In genomic region chrX:132463411-132463810, GRCh38 we compare ENCODE assay signal across 8 cellular contexts. TPM values are rescaled to one million over a fixed set of nuclear protein-coding genes. Genes with fewer than 3 reads are reported as not detected.
DNase-seq lines count a peak whose midpoint lies in the region; ATAC-seq, FAIRE-seq and TF ChIP-seq lines count a peak whose summit lies in the region.

No MANE protein-coding gene starts in this region.

- H3K36me3 ChIP-seq in heart left ventricle (no peaks in the 10 kb centered on the region), OCI-LY1 (ENCODE audit: insufficient read depth, low read length) (no peaks in the 10 kb centered on the region), endothelial cell of umbilical vein (ENCODE audit: control insufficient read depth in 2 of 2, extremely low read depth in 1 of 2, insufficient read depth in 2 of 2, low read length in 2 of 2) (no peaks in the 10 kb centered on the region)

- H2AFZ ChIP-seq in OCI-LY1 (ENCODE audit: low read length) = no peak overlapping the region
- H2AFZ ChIP-seq in endothelial cell of umbilical vein (ENCODE audit: low read depth, low read length) = no peak overlapping the region

- H3K9me1 ChIP-seq in endothelial cell of umbilical vein (replicated peaks; ENCODE audit: control insufficient read depth, extremely low read depth, insufficient read depth, low read length) = no peaks in the 10 kb centered on the region

- H3K9ac ChIP-seq in OCI-LY1 (ENCODE audit: low read length) = no peak overlapping the region
- no peak overlapping the region for H3K9ac ChIP-seq in endothelial cell of umbilical vein (replicated peaks; ENCODE audit: extremely low read depth, insufficient read depth, low read length)

- H3K79me2 ChIP-seq in OCI-LY1 (ENCODE audit: insufficient read depth, low read length) = no peaks in the 10 kb centered on the region
- H3K79me2 ChIP-seq in endothelial cell of umbilical vein (ENCODE audit: control insufficient read depth, insufficient read depth, low read length) = no peaks in the 10 kb centered on the region

- TF ChIP-seq CTCF in heart left ventricle (IDR thresholded peaks at IDR 0.05) (peak in 10 of 12 donors; percentile 7 to 67 (median 33)), OCI-LY1 (IDR thresholded peaks at IDR 0.05; ENCODE audit: low read length) (peak; percentile 50), endothelial cell of umbilical vein (IDR thresholded peaks at IDR 0.05; ENCODE audit: extremely low read depth in 1 of 2, insufficient read depth in 1 of 2, low read depth in 1 of 2, low read length in 2 of 2) (peak; percentile 11 to 18)

- no peak for TF ChIP-seq POLR2A in heart left ventricle (IDR thresholded peaks at IDR 0.05)
- no peak for TF ChIP-seq POLR2A in endothelial cell of umbilical vein (IDR thresholded peaks at IDR 0.05; ENCODE audit: low read depth, low read length)

- H4K20me1 ChIP-seq in OCI-LY1 (ENCODE audit: insufficient read depth, low read length) (no peaks in the 10 kb centered on the region), endothelial cell of umbilical vein (replicated peaks; ENCODE audit: control insufficient read depth, extremely low read depth, insufficient read depth, low read length) (no peaks in the 10 kb centered on the region)

- CTCF ChIA-PET in endothelial cell of umbilical vein (lab: Charles Lee) = no interaction called here

- BruUV-seq in endothelial cell of umbilical vein (replicated peaks; lab: Mats Ljungman, UMichigan) = no TSS peak

- H3K4me1 ChIP-seq in heart left ventricle (no peaks in the 10 kb centered on the region), OCI-LY1 (ENCODE audit: insufficient read depth, low read length, severe bottlenecking) (peaks cover 5% of the 10 kb centered on the region), endothelial cell of umbilical vein (ENCODE audit: control insufficient read depth, extremely low read depth, insufficient read depth, low read length) (no peaks in the 10 kb centered on the region)

- H3K4me2 ChIP-seq in OCI-LY1 (ENCODE audit: low read length) (no peak overlapping the region), endothelial cell of umbilical vein (ENCODE audit: insufficient read depth, low read length) (no peak overlapping the region)

- DNase-seq in heart left ventricle (no peak), left cardiac atrium (no peak), endothelial cell of umbilical vein (ENCODE audit: low read depth, low spot score) (no peak), inferior parietal cortex (ENCODE audit: extremely low spot score) (no peak)
- peak; percentile 46 for DNase-seq in stimulated activated CD8-positive, alpha-beta memory T cell treated with anti-CD3 and anti-CD28 coated beads, Interleukin-4, amount 100 ng/mL, for 48 hours

- peak; percentile 42 for FAIRE-seq in endothelial cell of umbilical vein (lab: Jason Lieb, UNC)

- H3K27me3 ChIP-seq in heart left ventricle = peaks cover 0 to 20% (median 0%) of the 10 kb centered on the region in 9 donors
- H3K27me3 ChIP-seq in OCI-LY1 (ENCODE audit: insufficient read depth, low read length) = no peaks in the 10 kb centered on the region
- no peaks in the 10 kb centered on the region for H3K27me3 ChIP-seq in endothelial cell of umbilical vein (ENCODE audit: control insufficient read depth in 2 of 2, insufficient read depth in 2 of 2, low read length in 2 of 2)

- H3K27ac ChIP-seq in heart left ventricle = no peak overlapping the region
- H3K27ac ChIP-seq in OCI-LY1 (ENCODE audit: low read depth, low read length, poor library complexity, severe bottlenecking) = no peak overlapping the region
- no peak overlapping the region for H3K27ac ChIP-seq in endothelial cell of umbilical vein (ENCODE audit: insufficient read depth, low read depth, low read length)

- no peaks in the 10 kb centered on the region for H3F3A ChIP-seq in OCI-LY1 (ENCODE audit: insufficient read depth, low read length)

- H3K4me3 ChIP-seq in heart left ventricle (no peak overlapping the region), OCI-LY1 (ENCODE audit: low read depth, low read length, poor library complexity, severe bottlenecking) (no peak overlapping the region), endothelial cell of umbilical vein (replicated peaks in 1 of 3; ENCODE audit: insufficient read depth in 1 of 3, low read depth in 1 of 3, low read length in 3 of 3) (no peak overlapping the region)

- POLR2A ChIA-PET in endothelial cell of umbilical vein (lab: Charles Lee) = no interaction called here

- WGBS in heart left ventricle, 4 donors = 54 to 69% (median 60%) methylated on average over 8 of the region's 8 CpGs

- intact Hi-C loops in heart left ventricle (cut with DNase I) (no loop called here), left cardiac atrium (cut with DNase I) (no loop called here), endothelial cell of umbilical vein (cut with micrococcal nuclease) (no loop called here)

- ATAC-seq in heart left ventricle = no peak
- no peak for ATAC-seq in left cardiac atrium
- ATAC-seq in HG03175 (IDR thresholded peaks at IDR 0.05; ENCODE audit: unreplicated experiment) = no peak
- no peak for ATAC-seq in HG03378 (IDR thresholded peaks at IDR 0.05; ENCODE audit: unreplicated experiment)

- no peaks in the 10 kb centered on the region for H3K9me2 ChIP-seq in OCI-LY1 (ENCODE audit: low read depth, low read length)

- dilution Hi-C loops in endothelial cell of umbilical vein (cut with MboI; ENCODE audit: extremely low pct_ligation_motif_present, low sequenced_read_pairs) = no loop called here

- peaks cover 0 to 9% (median 2%) of the 10 kb centered on the region in 12 donors for H3K9me3 ChIP-seq in heart left ventricle
- no peaks in the 10 kb centered on the region for H3K9me3 ChIP-seq in OCI-LY1 (ENCODE audit: low read length)
- no peaks in the 10 kb centered on the region for H3K9me3 ChIP-seq in endothelial cell of umbilical vein (replicated peaks; ENCODE audit: control insufficient read depth, insufficient read depth, low read length)

TF ChIP-seq in endothelial cell of umbilical vein, 7 proteins besides CTCF, POLR2A, EP300 and RAD21:
- TF ChIP-seq GATA2 (IDR thresholded peaks at IDR 0.05; ENCODE audit: insufficient read depth, insufficient read length, low read depth, low read length) (no peak), MYC (IDR thresholded peaks at IDR 0.05; ENCODE audit: low read depth, low read length) (no peak), FOS (IDR thresholded peaks at IDR 0.05; ENCODE audit: borderline replicate concordance, insufficient read depth, low read length) (no peak), POLR2AphosphoS5 (IDR thresholded peaks at IDR 0.05; ENCODE audit: insufficient read depth, low read depth, low read length) (no peak), EZH2 (IDR thresholded peaks at IDR 0.05; ENCODE audit: borderline replicate concordance, low read depth, low read length, severe bottlenecking) (no peak), JUN (IDR thresholded peaks at IDR 0.05; ENCODE audit: borderline replicate concordance, insufficient read depth, insufficient read length, low read depth) (no peak)
- TF ChIP-seq, protein P1, sequence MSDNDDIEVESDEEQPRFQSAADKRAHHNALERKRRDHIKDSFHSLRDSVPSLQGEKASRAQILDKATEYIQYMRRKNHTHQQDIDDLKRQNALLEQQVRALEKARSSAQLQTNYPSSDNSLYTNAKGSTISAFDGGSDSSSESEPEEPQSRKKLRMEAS (IDR thresholded peaks at IDR 0.05; ENCODE audit: insufficient read depth, insufficient read length) = no peak

RNA-seq across cellular contexts. Expression of gene MBNL3, which starts 25.4 kb away (rescaled TPM):
- total RNA-seq in heart left ventricle = 10 to 100 TPM in 5 of 9 donors, 1 to 10 TPM in 4; 4.6 to 21.9 (median 10.4) TPM
- polyA plus RNA-seq in heart left ventricle = 1 to 10 TPM in 1 of 2 donors, under 1 TPM in 1; 0.71 to 4.4 TPM
- 100 to 1,000 TPM in 1 of 2 donors, 10 to 100 TPM in 1; 74.6 to 112 TPM for total RNA-seq in left cardiac atrium
- 4.9 and 5.6 TPM in 2 replicates for total RNA-seq in endothelial cell of umbilical vein
- polyA plus RNA-seq in endothelial cell of umbilical vein = 1.4 and 1.8 TPM in 2 replicates
- polyA plus RNA-seq in endothelial cell of umbilical vein (2011; cell fraction: cytosol; rRNA removed) = 1.2 and 1.4 TPM in 2 replicates
- polyA plus RNA-seq in endothelial cell of umbilical vein (2011; cell fraction: nucleus; rRNA removed) = 1.8 and 2.0 TPM in 2 replicates
- polyA plus RNA-seq in endothelial cell of umbilical vein (2012) = 0.65 and 0.84 TPM in 2 replicates
- polyA minus RNA-seq in endothelial cell of umbilical vein = 9.6 and 14.6 TPM in 2 replicates
- polyA minus RNA-seq in endothelial cell of umbilical vein (2011; cell fraction: cytosol; rRNA and poly(A)+ RNA removed) = 96.5 TPM
- 1.9 and 2.0 TPM in 2 replicates for polyA minus RNA-seq in endothelial cell of umbilical vein (2011; cell fraction: nucleus; rRNA and poly(A)+ RNA removed)
